8 cellular contexts compared by ENCODE assay signal in genomic region chrX:18674417-18674787, GRCh38. TPM values are rescaled to one million over a fixed set of nuclear protein-coding genes. Genes with fewer than 3 reads are reported as not detected.
DNase-seq lines count a peak whose midpoint lies in the region; ATAC-seq and TF ChIP-seq lines count a peak whose summit lies in the region.

No MANE protein-coding gene starts in this region.

- WGBS in HUES64 = 11% methylated on average over 7 of the region's 19 CpGs

- H3K9me3 Mint-ChIP-seq in Caco-2 (ENCODE audit: unreplicated experiment) = no peaks in the 10 kb centered on the region
- no peaks in the 10 kb centered on the region for H3K9me3 Mint-ChIP-seq in activated T-cell treated with anti-CD3 and anti-CD28 coated beads, Interleukin-2, amount 50 U/mL, for 4 hours

- H3K27ac ChIP-seq in HUES64 (ENCODE audit: low read depth, low read length) (no peak overlapping the region), foreskin keratinocyte (no peak overlapping the region)

- no peaks in the 10 kb centered on the region for H3K36me3 ChIP-seq in Caco-2 (ENCODE audit: control insufficient read depth, insufficient read depth, low read length)
- H3K36me3 ChIP-seq in HUES64 (ENCODE audit: insufficient read depth, low read length) = no peaks in the 10 kb centered on the region

- H3K4me3 Mint-ChIP-seq in Caco-2 (ENCODE audit: unreplicated experiment) = peak overlapping the region; percentile 66
- peak overlapping the region; percentile 75 for H3K4me3 Mint-ChIP-seq in activated T-cell treated with anti-CD3 and anti-CD28 coated beads, Interleukin-2, amount 50 U/mL, for 4 hours

- H3K27ac Mint-ChIP-seq in Caco-2 (ENCODE audit: unreplicated experiment) = peak overlapping the region; percentile 35

- no peaks in the 10 kb centered on the region for H3K27me3 Mint-ChIP-seq in Caco-2 (ENCODE audit: insufficient read depth, unreplicated experiment)
- no peaks in the 10 kb centered on the region for H3K27me3 Mint-ChIP-seq in activated T-cell treated with anti-CD3 and anti-CD28 coated beads, Interleukin-2, amount 50 U/mL, for 4 hours (ENCODE audit: low read depth)

- POLR2A ChIA-PET in Caco-2 (lab: Charles Lee) = no interaction called here

- H3K27me3 ChIP-seq in Caco-2 (replicated peaks; ENCODE audit: control insufficient read depth, insufficient read depth, low read length) (no peaks in the 10 kb centered on the region), HUES64 (ENCODE audit: insufficient read depth, low read length) (no peaks in the 10 kb centered on the region), foreskin keratinocyte (no peaks in the 10 kb centered on the region)

- H3K4me3 ChIP-seq in Caco-2 (ENCODE audit: low read depth, low read length) (peak overlapping the region; percentile 41), HUES64 (ENCODE audit: low read length) (peak overlapping the region; percentile 80)

- CTCF ChIA-PET in Caco-2 (lab: Charles Lee) = no interaction called here

- DNase-seq in Caco-2 = peak; percentile 33 to 38
- no peak for DNase-seq in activated T-cell treated with anti-CD3 and anti-CD28 coated beads, Interleukin-2, amount 50 U/mL, for 4 hours
- no peak for DNase-seq in foreskin keratinocyte
- DNase-seq in posterior cingulate gyrus = peak in 8 of 10 donors; percentile 8 to 86 (median 30)
- DNase-seq in NCI-H187 treated with DMSO at 0.1 percent for 48 hours (lab: John Stamatoyannopoulos, UW) = no peak
- no peak for DNase-seq in OCI-M1 (lab: John Stamatoyannopoulos, UW)

- BruUV-seq in Caco-2 (replicated peaks; lab: Mats Ljungman, UMichigan) = no TSS peak

- H3K9ac ChIP-seq in HUES64 (ENCODE audit: low read depth, low read length) = peak overlapping the region; percentile 61

- peaks cover 24% of the 10 kb centered on the region for H3K36me3 Mint-ChIP-seq in Caco-2 (ENCODE audit: insufficient read depth, unreplicated experiment)
- no peaks in the 10 kb centered on the region for H3K36me3 Mint-ChIP-seq in activated T-cell treated with anti-CD3 and anti-CD28 coated beads, Interleukin-2, amount 50 U/mL, for 4 hours (ENCODE audit: insufficient read depth)

- intact Hi-C loops in Caco-2 (cut with micrococcal nuclease; ENCODE audit: unreplicated experiment) (loop anchor here (2.0 to 5.0 kb wide), 2 partner anchors 54 to 213 kb away; no protein-coding TSS in a partner anchor), posterior cingulate gyrus (cut with DNase I) (no loop called here)

- peaks cover 6% of the 10 kb centered on the region for H3K4me1 Mint-ChIP-seq in Caco-2 (ENCODE audit: low read depth, unreplicated experiment)
- H3K4me1 Mint-ChIP-seq in activated T-cell treated with anti-CD3 and anti-CD28 coated beads, Interleukin-2, amount 50 U/mL, for 4 hours (ENCODE audit: low read depth) = peaks cover 9% of the 10 kb centered on the region

- TF ChIP-seq CTCF in Caco-2 (IDR thresholded peaks at IDR 0.05; ENCODE audit: insufficient read depth in 1 of 2, low read depth in 1 of 2, low read length in 1 of 2, severe bottlenecking in 1 of 2, unreplicated experiment in 1 of 2) (no peak), foreskin keratinocyte (conservative IDR thresholded peaks at IDR 0.05) (no peak)

- ATAC-seq in GM21528 (IDR thresholded peaks at IDR 0.05; ENCODE audit: low FRiP score, unreplicated experiment) = peak; percentile 55
- ATAC-seq in activated T-cell treated with anti-CD3 and anti-CD28 coated beads, Interleukin-2, amount 50 U/mL, for 4 hours = no peak
- ATAC-seq in foreskin keratinocyte = peak; percentile 13

- H3K4me1 ChIP-seq in Caco-2 (no peaks in the 10 kb centered on the region), HUES64 (ENCODE audit: insufficient read depth, low read length) (no peaks in the 10 kb centered on the region), foreskin keratinocyte (no peaks in the 10 kb centered on the region)

- no peaks in the 10 kb centered on the region for H3K9me3 ChIP-seq in Caco-2
- H3K9me3 ChIP-seq in HUES64 (ENCODE audit: insufficient read depth, low read depth, low read length) = no peaks in the 10 kb centered on the region

RNA-seq across cellular contexts. Expression of gene RS1, which starts 2.5 kb away (rescaled TPM):
- total RNA-seq in Caco-2 (2022) (0.09 TPM in 1 of 2 replicates, not detected in the other), foreskin keratinocyte (not detected in 2 replicates)
- polyA plus RNA-seq in HUES64 (2013, experiment 1 of 2) = not detected
- 0.13 TPM for polyA plus RNA-seq in HUES64 (2013, experiment 2 of 2)
- not detected for total RNA-seq in activated T-cell treated with anti-CD3 and anti-CD28 coated beads, Interleukin-2, amount 50 U/mL, for 4 hours
- polyA plus RNA-seq in foreskin keratinocyte = not detected in 2 replicates

RNA-seq across cellular contexts. Expression of gene PPEF1, which starts 33.0 kb away (rescaled TPM):
- 0.54 and 1.5 TPM in 2 replicates for total RNA-seq in Caco-2 (2022)
- polyA plus RNA-seq in HUES64 (2013, experiment 1 of 2) = not detected
- not detected for polyA plus RNA-seq in HUES64 (2013, experiment 2 of 2)
- under 1 TPM in 2 of 3 donors, not detected in 1; 0.30 to 0.46 TPM for total RNA-seq in activated T-cell treated with anti-CD3 and anti-CD28 coated beads, Interleukin-2, amount 50 U/mL, for 4 hours
- not detected in 2 replicates for total RNA-seq in foreskin keratinocyte
- polyA plus RNA-seq in foreskin keratinocyte = not detected in 2 replicates

Comparison
In these comparisons a context has a peak if more than half of its experiments do, and no peak if none do; other contexts are left out.
1. DNase-seq: peak in Caco-2 (2 of 2) and posterior cingulate gyrus (8 of 10); none in activated T-cell treated with anti-CD3 and anti-CD28 coated beads, Interleukin-2, amount 50 U/mL, for 4 hours (single experiment), foreskin keratinocyte (0 of 2), NCI-H187 treated with DMSO at 0.1 percent for 48 hours (single experiment) and OCI-M1 (single experiment).
2. ATAC-seq: peak in GM21528 (single experiment) and foreskin keratinocyte (single experiment); none in activated T-cell treated with anti-CD3 and anti-CD28 coated beads, Interleukin-2, amount 50 U/mL, for 4 hours (0 of 2).